Comparison of ENCODE assay signal across 1 cellular context in genomic region chr2:164841719-164842623, GRCh38.
TF ChIP-seq lines count a peak whose summit lies in the region.

Gene COBLL1, minus strand, starts transcription at chr2:164841823. Its CDS starts 627 bp downstream, at chr2:164841196.

TF ChIP-seq in HepG2, 621 proteins besides CTCF, POLR2A, EP300 and RAD21 (continued from another document and continues in another):
- TF ChIP-seq, protein P1, sequence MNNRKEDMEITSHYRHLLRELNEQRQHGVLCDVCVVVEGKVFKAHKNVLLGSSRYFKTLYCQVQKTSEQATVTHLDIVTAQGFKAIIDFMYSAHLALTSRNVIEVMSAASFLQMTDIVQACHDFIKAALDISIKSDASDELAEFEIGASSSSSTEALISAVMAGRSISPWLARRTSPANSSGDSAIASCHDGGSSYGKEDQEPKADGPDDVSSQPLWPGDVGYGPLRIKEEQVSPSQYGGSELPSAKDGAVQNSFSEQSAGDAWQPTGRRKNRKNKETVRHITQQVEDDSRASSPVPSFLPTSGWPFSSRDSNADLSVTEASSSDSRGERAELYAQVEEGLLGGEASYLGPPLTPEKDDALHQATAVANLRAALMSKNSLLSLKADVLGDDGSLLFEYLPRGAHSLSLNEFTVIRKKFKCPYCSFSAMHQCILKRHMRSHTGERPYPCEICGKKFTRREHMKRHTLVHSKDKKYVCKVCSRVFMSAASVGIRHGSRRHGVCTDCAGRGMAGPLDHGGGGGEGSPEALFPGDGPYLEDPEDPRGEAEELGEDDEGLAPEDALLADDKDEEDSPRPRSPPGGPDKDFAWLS (CRISPR knock-in tag; IDR thresholded peaks at IDR 0.05; ENCODE audit: borderline replicate concordance), result 0 out of 2 replicates have a peak, but pooled peaks have one; percentile 96
- TF ChIP-seq RARA (CRISPR knock-in tag; IDR thresholded peaks at IDR 0.05) (peak; percentile 66), SRSF4 (IDR thresholded peaks at IDR 0.05; ENCODE audit: low read depth, low read length, poor library complexity, severe bottlenecking) (no peak), TRIM22 (IDR thresholded peaks at IDR 0.05) (no peak), LRRFIP1 (CRISPR knock-in tag; conservative IDR thresholded peaks at IDR 0.05) (0 out of 2 replicates have a peak, but pooled peaks have one; percentile 17), ZNF232 (CRISPR knock-in tag; IDR thresholded peaks at IDR 0.05; ENCODE audit: borderline replicate concordance) (peak; percentile 90; the same call in 1 of the 2 replicates), MAF1 (CRISPR knock-in tag; IDR thresholded peaks at IDR 0.05; ENCODE audit: borderline replicate concordance) (peak; percentile 82; the same call in 1 of the 2 replicates), BRCA1 (CRISPR knock-in tag; IDR thresholded peaks at IDR 0.05) (peak; percentile 93; the same call in 1 of the 2 replicates), PITX1 (CRISPR knock-in tag; IDR thresholded peaks at IDR 0.05) (peak; percentile 73; the same call in 1 of the 2 replicates), SPEN (CRISPR knock-in tag; IDR thresholded peaks at IDR 0.05; ENCODE audit: low read depth) (peak; percentile 85), TBL1XR1 (IDR thresholded peaks at IDR 0.05; ENCODE audit: borderline replicate concordance, low read length, partially characterized antibody) (no peak), ZNF749 (CRISPR knock-in tag; IDR thresholded peaks at IDR 0.05; ENCODE audit: borderline replicate concordance) (peak; percentile 45; the same call in 1 of the 2 replicates), HCFC1 (IDR thresholded peaks at IDR 0.05; ENCODE audit: low read depth, low read length) (no peak), HBP1 (CRISPR knock-in tag; IDR thresholded peaks at IDR 0.05; ENCODE audit: low read depth) (peak; percentile 55; the same call in 1 of the 2 replicates), HES4 (CRISPR knock-in tag; IDR thresholded peaks at IDR 0.05; ENCODE audit: borderline replicate concordance) (no peak), SP140L (CRISPR knock-in tag; IDR thresholded peaks at IDR 0.05; ENCODE audit: borderline replicate concordance) (peak; percentile 68; the same call in 1 of the 2 replicates), ZNF350 (CRISPR knock-in tag; IDR thresholded peaks at IDR 0.05; ENCODE audit: borderline replicate concordance, low read depth) (peak; percentile 95), MTF1 (CRISPR knock-in tag; IDR thresholded peaks at IDR 0.05) (peak; percentile 80; the same call in 1 of the 2 replicates), IKZF1 (IDR thresholded peaks at IDR 0.05) (no peak), ZFP36 (IDR thresholded peaks at IDR 0.05; ENCODE audit: borderline replicate concordance, low read depth, low read length, partially characterized antibody) (no peak), SALL1 (CRISPR knock-in tag; IDR thresholded peaks at IDR 0.05) (peak; percentile 98), SMARCE1 (IDR thresholded peaks at IDR 0.05; ENCODE audit: borderline replicate concordance) (no peak), PLSCR1 (CRISPR knock-in tag; IDR thresholded peaks at IDR 0.05; ENCODE audit: borderline replicate concordance) (no peak)
- TF ChIP-seq, protein P2, sequence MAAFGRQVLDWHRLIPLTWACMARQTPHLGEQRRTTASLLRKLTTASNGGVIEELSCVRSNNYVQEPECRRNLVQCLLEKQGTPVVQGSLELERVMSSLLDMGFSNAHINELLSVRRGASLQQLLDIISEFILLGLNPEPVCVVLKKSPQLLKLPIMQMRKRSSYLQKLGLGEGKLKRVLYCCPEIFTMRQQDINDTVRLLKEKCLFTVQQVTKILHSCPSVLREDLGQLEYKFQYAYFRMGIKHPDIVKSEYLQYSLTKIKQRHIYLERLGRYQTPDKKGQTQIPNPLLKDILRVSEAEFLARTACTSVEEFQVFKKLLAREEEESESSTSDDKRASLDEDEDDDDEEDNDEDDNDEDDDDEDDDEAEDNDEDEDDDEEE (CRISPR knock-in tag; IDR thresholded peaks at IDR 0.05), result 0 out of 2 replicates have a peak, but pooled peaks have one; percentile 23
- TF ChIP-seq, protein P3, sequence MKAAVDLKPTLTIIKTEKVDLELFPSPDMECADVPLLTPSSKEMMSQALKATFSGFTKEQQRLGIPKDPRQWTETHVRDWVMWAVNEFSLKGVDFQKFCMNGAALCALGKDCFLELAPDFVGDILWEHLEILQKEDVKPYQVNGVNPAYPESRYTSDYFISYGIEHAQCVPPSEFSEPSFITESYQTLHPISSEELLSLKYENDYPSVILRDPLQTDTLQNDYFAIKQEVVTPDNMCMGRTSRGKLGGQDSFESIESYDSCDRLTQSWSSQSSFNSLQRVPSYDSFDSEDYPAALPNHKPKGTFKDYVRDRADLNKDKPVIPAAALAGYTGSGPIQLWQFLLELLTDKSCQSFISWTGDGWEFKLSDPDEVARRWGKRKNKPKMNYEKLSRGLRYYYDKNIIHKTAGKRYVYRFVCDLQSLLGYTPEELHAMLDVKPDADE (CRISPR knock-in tag; IDR thresholded peaks at IDR 0.05), result peak; percentile 71; the same call in 1 of the 2 replicates
- TF ChIP-seq, protein P4, sequence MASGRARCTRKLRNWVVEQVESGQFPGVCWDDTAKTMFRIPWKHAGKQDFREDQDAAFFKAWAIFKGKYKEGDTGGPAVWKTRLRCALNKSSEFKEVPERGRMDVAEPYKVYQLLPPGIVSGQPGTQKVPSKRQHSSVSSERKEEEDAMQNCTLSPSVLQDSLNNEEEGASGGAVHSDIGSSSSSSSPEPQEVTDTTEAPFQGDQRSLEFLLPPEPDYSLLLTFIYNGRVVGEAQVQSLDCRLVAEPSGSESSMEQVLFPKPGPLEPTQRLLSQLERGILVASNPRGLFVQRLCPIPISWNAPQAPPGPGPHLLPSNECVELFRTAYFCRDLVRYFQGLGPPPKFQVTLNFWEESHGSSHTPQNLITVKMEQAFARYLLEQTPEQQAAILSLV (CRISPR knock-in tag; IDR thresholded peaks at IDR 0.05; ENCODE audit: borderline replicate concordance), result peak; percentile 90; the same call in 1 of the 2 replicates
- TF ChIP-seq, protein P5, sequence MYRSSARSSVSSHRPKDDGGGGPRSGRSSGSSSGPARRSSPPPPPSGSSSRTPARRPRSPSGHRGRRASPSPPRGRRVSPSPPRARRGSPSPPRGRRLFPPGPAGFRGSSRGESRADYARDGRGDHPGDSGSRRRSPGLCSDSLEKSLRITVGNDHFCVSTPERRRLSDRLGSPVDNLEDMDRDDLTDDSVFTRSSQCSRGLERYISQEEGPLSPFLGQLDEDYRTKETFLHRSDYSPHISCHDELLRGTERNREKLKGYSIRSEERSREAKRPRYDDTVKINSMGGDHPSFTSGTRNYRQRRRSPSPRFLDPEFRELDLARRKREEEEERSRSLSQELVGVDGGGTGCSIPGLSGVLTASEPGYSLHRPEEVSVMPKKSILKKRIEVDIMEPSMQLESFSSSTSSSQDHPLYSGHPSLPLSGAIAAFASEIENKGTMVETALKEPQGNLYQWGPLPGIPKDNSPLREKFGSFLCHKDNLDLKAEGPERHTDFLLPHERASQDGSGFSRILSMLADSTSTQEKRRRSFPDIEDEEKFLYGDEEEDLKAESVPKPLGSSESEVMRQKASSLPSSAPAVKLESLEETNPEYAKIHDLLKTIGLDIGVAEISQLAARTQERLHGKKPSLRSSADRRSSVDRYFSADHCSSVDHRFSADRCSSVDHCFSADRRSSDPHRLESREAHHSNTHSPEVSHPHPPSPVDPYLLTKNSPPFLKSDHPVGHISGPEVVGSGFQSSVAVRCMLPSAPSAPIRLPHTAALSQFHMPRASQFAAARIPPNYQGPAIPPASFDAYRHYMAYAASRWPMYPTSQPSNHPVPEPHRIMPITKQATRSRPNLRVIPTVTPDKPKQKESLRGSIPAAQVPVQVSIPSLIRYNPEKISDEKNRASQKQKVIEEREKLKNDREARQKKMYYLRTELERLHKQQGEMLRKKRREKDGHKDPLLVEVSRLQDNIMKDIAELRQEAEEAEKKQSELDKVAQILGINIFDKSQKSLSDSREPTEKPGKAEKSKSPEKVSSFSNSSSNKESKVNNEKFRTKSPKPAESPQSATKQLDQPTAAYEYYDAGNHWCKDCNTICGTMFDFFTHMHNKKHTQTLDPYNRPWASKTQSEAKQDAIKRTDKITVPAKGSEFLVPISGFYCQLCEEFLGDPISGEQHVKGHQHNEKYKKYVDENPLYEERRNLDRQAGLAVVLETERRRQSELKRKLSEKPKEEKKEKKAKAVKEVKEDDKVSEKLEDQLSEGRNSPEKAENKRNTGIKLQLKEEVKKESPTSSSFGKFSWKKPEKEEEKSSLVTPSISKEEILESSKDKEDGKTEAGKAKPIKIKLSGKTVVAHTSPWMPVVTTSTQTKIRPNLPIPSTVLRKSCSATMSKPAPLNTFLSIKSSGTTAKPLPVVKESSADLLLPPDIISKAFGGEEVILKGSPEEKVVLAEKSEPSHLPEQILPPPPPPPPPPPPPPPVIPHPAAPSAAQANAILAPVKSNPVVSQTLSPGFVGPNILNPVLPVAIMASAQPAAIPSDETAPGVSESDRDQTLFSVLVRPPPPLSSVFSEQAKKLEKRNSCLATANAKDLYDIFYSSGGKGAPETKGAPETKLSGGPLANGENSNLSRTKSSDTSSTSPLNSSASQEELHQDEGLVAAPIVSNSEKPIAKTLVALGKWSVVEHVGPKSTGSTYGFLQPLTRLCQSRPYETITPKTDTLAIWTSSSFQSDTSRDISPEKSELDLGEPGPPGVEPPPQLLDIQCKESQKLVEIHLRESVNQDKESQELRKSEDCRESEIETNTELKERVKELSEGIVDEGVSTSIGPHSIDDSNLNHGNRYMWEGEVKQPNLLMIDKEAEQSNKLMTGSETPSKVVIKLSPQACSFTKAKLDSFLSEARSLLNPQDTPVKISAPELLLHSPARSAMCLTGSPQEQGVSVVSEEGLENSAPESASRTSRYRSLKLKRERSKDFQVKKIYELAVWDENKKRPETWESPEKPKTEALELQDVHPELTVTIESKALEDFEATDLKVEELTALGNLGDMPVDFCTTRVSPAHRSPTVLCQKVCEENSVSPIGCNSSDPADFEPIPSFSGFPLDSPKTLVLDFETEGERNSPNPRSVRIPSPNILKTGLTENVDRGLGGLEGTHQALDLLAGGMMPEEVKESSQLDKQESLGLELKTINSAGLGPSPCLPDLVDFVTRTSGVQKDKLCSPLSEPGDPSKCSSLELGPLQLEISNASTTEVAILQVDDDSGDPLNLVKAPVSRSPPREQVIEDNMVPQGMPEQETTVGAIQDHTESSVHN (CRISPR knock-in tag; IDR thresholded peaks at IDR 0.05), result 0 out of 2 replicates have a peak, but pooled peaks have one; percentile 66
